9 cellular contexts compared by ENCODE assay signal in genomic region chr2:152585830-152586484, GRCh38.
DNase-seq lines count a peak whose midpoint lies in the region; TF ChIP-seq lines count a peak whose summit lies in the region.
"Had no signal": no experiment of that assay in that cellular context is flagged by ENCODE, and none has a peak within 500 bp of the region (broad histone marks: within the 10 kb centered on the region; RNA-seq: fewer than 3 reads in every experiment).

No MANE protein-coding gene starts in this region.

- no peaks in the 10 kb centered on the region for H4K20me1 ChIP-seq in OCI-LY7 (ENCODE audit: insufficient read depth, low read length)

- POLR2A ChIA-PET in OCI-LY7 (lab: Charles Lee), result interaction anchor here (0.7 to 0.9 kb wide), 4 partner anchors 416 to 1426 kb away, joined by 3 to 6 read pairs (median 4); no protein-coding TSS in a partner anchor

- H3K27ac ChIP-seq in OCI-LY7 (ENCODE audit: low read depth, low read length, poor library complexity, severe bottlenecking), result no peak overlapping the region
- H3K27ac ChIP-seq: neutrophil had no signal

- H3K36me3 ChIP-seq in OCI-LY7 (ENCODE audit: insufficient read depth, low read length), result no peaks in the 10 kb centered on the region
- H3K36me3 ChIP-seq: neutrophil had no signal

- H3K4me1 ChIP-seq in OCI-LY7 (ENCODE audit: insufficient read depth, low read length, poor library complexity, severe bottlenecking), result no peaks in the 10 kb centered on the region

- BruUV-seq in OCI-LY7 (replicated peaks; lab: Mats Ljungman, UMichigan), result no TSS peak

- no peaks in the 10 kb centered on the region for H3K79me2 ChIP-seq in OCI-LY7 (ENCODE audit: insufficient read depth, low read depth, low read length)

- CTCF ChIA-PET in OCI-LY7 (lab: Charles Lee; ENCODE audit: unreplicated experiment), result no interaction called here

- H3K4me3 ChIP-seq in OCI-LY7 (ENCODE audit: low read depth, low read length, poor library complexity, severe bottlenecking), result no peak overlapping the region

- H3K9me2 ChIP-seq in OCI-LY7 (ENCODE audit: insufficient read depth, low read length), result no peaks in the 10 kb centered on the region

- DNase-seq in EH (ENCODE audit: low read depth), result peak; percentile 97
- DNase-seq in RPMI7951 (ENCODE audit: low read depth), result peak; percentile 100
- peak; percentile 97 for DNase-seq in fibroblast of gingiva (ENCODE audit: low read depth)
- peak; percentile 30 for DNase-seq in pulmonary artery endothelial cell (ENCODE audit: low read depth, low spot score)
- DNase-seq in NCI-H2029 (lab: John Stamatoyannopoulos, UW), result no peak
- DNase-seq in OCI-LY7 (ENCODE audit: low spot score), result no peak
- DNase-seq in SW480 (ENCODE audit: low spot score), result no peak
- DNase-seq in activated naive CD4-positive, alpha-beta T cell treated with Interleukin-2 at 50 U/mL for 16 hours, result no peak

- H2AFZ ChIP-seq in OCI-LY7 (ENCODE audit: low read length), result no peak overlapping the region

- no peak for TF ChIP-seq CTCF in OCI-LY7 (conservative IDR thresholded peaks at IDR 0.05; ENCODE audit: low read length)

- no peaks in the 10 kb centered on the region for H3K9me3 ChIP-seq in OCI-LY7 (ENCODE audit: low read length)
- H3K9me3 ChIP-seq: neutrophil had no signal

- H3K4me2 ChIP-seq in OCI-LY7 (ENCODE audit: low read length), result no peak overlapping the region

- intact Hi-C loops in OCI-LY7 (cut with micrococcal nuclease; ENCODE audit: unreplicated experiment), result no loop called here

Comparison
In these comparisons a context has a peak if more than half of its experiments do, and no peak if none do; other contexts are left out.
1. DNase-seq: peak in EH (single experiment), RPMI7951 (single experiment), fibroblast of gingiva (single experiment) and pulmonary artery endothelial cell (single experiment); none in NCI-H2029 (single experiment), OCI-LY7 (single experiment), SW480 (single experiment) and activated naive CD4-positive, alpha-beta T cell treated with Interleukin-2 at 50 U/mL for 16 hours (single experiment).